ENCODE assay signal across 11 cellular contexts in genomic region chr5:132102101-132102701, GRCh38. TPM values are rescaled to one million over a fixed set of nuclear protein-coding genes. Genes with fewer than 3 reads are reported as not detected.
DNase-seq lines count a peak whose midpoint lies in the region; ATAC-seq and TF ChIP-seq lines count a peak whose summit lies in the region.
"Had no signal": no experiment of that assay in that cellular context is flagged by ENCODE, and none has a peak within 500 bp of the region (broad histone marks: within the 10 kb centered on the region; RNA-seq: fewer than 3 reads in every experiment).

No MANE protein-coding gene starts in this region.

- H3K4me1 Mint-ChIP-seq in T-helper 17 cell, result peaks cover 60% of the 10 kb centered on the region
- peaks cover 63% of the 10 kb centered on the region for H3K4me1 Mint-ChIP-seq in activated naive CD8-positive, alpha-beta T cell treated with anti-CD3 and anti-CD28 coated beads, Interleukin-2, amount 10 ng/mL, durations not matched to agents 7 days and 5 days

- no peaks in the 10 kb centered on the region for H3K27me3 Mint-ChIP-seq in T-helper 17 cell
- H3K27me3 Mint-ChIP-seq in activated naive CD8-positive, alpha-beta T cell treated with anti-CD3 and anti-CD28 coated beads, Interleukin-2, amount 10 ng/mL, durations not matched to agents 7 days and 5 days, result no peaks in the 10 kb centered on the region

- in situ Hi-C loops in IMR-90 (cut with MboI; ENCODE audit: low sequenced_read_pairs), result no loop called here
- in situ Hi-C loops in gastrocnemius medialis (cut with MboI; ENCODE audit: low sequenced_read_pairs in 4 of 4), result no loop called here

- H4K5ac ChIP-seq in IMR-90 (ENCODE audit: low read depth, low read length), result peak overlapping the region; percentile 57; the same call in 1 of the 2 replicates

- TF ChIP-seq POLR2A in IMR-90 (IDR thresholded peaks at IDR 0.05; ENCODE audit: low read depth, low read length) (no peak), adrenal gland (IDR thresholded peaks at IDR 0.05) (no peak), gastrocnemius medialis (IDR thresholded peaks at IDR 0.05) (no peak)

- H3K9me1 ChIP-seq in IMR-90 (ENCODE audit: insufficient read depth, low read length), result peaks cover 35% of the 10 kb centered on the region

- H3K27ac Mint-ChIP-seq in T-helper 17 cell, result peak overlapping the region; percentile 97
- peak overlapping the region; percentile 85 for H3K27ac Mint-ChIP-seq in activated naive CD8-positive, alpha-beta T cell treated with anti-CD3 and anti-CD28 coated beads, Interleukin-2, amount 10 ng/mL, durations not matched to agents 7 days and 5 days

- peaks cover 27% of the 10 kb centered on the region for H3K4me1 ChIP-seq in IMR-90 (ENCODE audit: control insufficient read depth, insufficient read depth, low read length)
- peaks cover 8 to 17% of the 10 kb centered on the region in 2 donors for H3K4me1 ChIP-seq in adrenal gland (replicated peaks in 1 of 2)
- H3K4me1 ChIP-seq in gastrocnemius medialis, result peaks cover 0 to 3% of the 10 kb centered on the region in 2 donors

- H3K36me3 ChIP-seq in IMR-90 (ENCODE audit: control insufficient read depth, insufficient read depth, low read length) (no peaks in the 10 kb centered on the region), adrenal gland (replicated peaks in 1 of 2) (no peaks in the 10 kb centered on the region), gastrocnemius medialis (no peaks in the 10 kb centered on the region)

- no peaks in the 10 kb centered on the region for H3K79me1 ChIP-seq in IMR-90 (ENCODE audit: low read depth in 1 of 2, low read length in 2 of 2)

- WGBS in IMR-90 (ENCODE audit: extremely low coverage in 2 of 2, insufficient read length in 1 of 2), 2 experiments, result 100% methylated on average over 2 of the region's 5 CpGs; no CpG with 5 or more reads in 1 of the 2 experiments
- WGBS in adrenal gland, 4 donors, result 80 to 88% (median 84%) methylated on average over 5 of the region's 5 CpGs

- dilution Hi-C loops in IMR-90 (cut with HindIII; ENCODE audit: low sequenced_read_pairs, unreplicated experiment), result no loop called here

- H2BK120ac ChIP-seq in IMR-90 (ENCODE audit: low read depth, low read length), result peak overlapping the region; percentile 100

- CTCF ChIA-PET in IMR-90 (lab: Yijun Ruan, JAX), result interaction anchor here (1.3 kb wide), 1 partner anchor 10 kb away, joined by 3 read pairs; no protein-coding TSS in a partner anchor

- no peak for ATAC-seq in IMR-90 (ENCODE audit: low read depth)
- ATAC-seq in T-helper 17 cell, result peak; percentile 74
- no peak for ATAC-seq in activated naive CD8-positive, alpha-beta T cell treated with anti-CD3 and anti-CD28 coated beads, Interleukin-2, amount 10 ng/mL, durations not matched to agents 7 days and 5 days (ENCODE audit: low read depth)
- ATAC-seq in gastrocnemius medialis, result no peak
- no peak for ATAC-seq in HG02763 (IDR thresholded peaks at IDR 0.05; ENCODE audit: unreplicated experiment)
- no peak for ATAC-seq in Right ventricle myocardium superior (ENCODE audit: poor library complexity)

- H3K56ac ChIP-seq in IMR-90 (ENCODE audit: extremely low read depth, insufficient read depth, low read length), result no peak overlapping the region

- no peaks in the 10 kb centered on the region for H3K27me3 ChIP-seq in IMR-90 (ENCODE audit: control insufficient read depth, insufficient read depth, low read length)
- H3K27me3 ChIP-seq in adrenal gland, result no peaks in the 10 kb centered on the region
- H3K27me3 ChIP-seq in gastrocnemius medialis, result no peaks in the 10 kb centered on the region

- H3K4me3 ChIP-seq in IMR-90 (ENCODE audit: insufficient read depth, low read depth, low read length) (no peak overlapping the region), adrenal gland (no peak overlapping the region), gastrocnemius medialis (no peak overlapping the region)

- no peak for TF ChIP-seq RAD21 in IMR-90 (IDR thresholded peaks at IDR 0.05; ENCODE audit: low read length)

- intact Hi-C loops in IMR-90 (cut with micrococcal nuclease) (no loop called here), adrenal gland (cut with DNase I) (no loop called here), gastrocnemius medialis (cut with DNase I; ENCODE audit: low total_unique reads) (no loop called here), Right ventricle myocardium superior (cut with DNase I) (no loop called here)

- peak overlapping the region; percentile 74 for H2AFZ ChIP-seq in IMR-90 (replicated peaks; ENCODE audit: low read length, poor library complexity)

- no peak overlapping the region for H3K9ac ChIP-seq in IMR-90 (ENCODE audit: low read depth, low read length)

- peak overlapping the region; percentile 92 for H3K14ac ChIP-seq in IMR-90 (replicated peaks; ENCODE audit: low read depth, low read length)

- peak overlapping the region; percentile 75 for H3K4me3 Mint-ChIP-seq in T-helper 17 cell
- H3K4me3 Mint-ChIP-seq in activated naive CD8-positive, alpha-beta T cell treated with anti-CD3 and anti-CD28 coated beads, Interleukin-2, amount 10 ng/mL, durations not matched to agents 7 days and 5 days, result peak overlapping the region; percentile 25

- H3K9me3 Mint-ChIP-seq in activated naive CD8-positive, alpha-beta T cell treated with anti-CD3 and anti-CD28 coated beads, Interleukin-2, amount 10 ng/mL, durations not matched to agents 7 days and 5 days, result no peaks in the 10 kb centered on the region

- peak overlapping the region; percentile 58 to 79; a peak in 3 of 4 replicates for H4K8ac ChIP-seq in IMR-90 (ENCODE audit: low read depth in 2 of 2, low read length in 2 of 2)

- H3K4me2 ChIP-seq in IMR-90 (ENCODE audit: low read depth, low read length), result no peak overlapping the region

- peak overlapping the region; percentile 78; the same call in 1 of the 2 replicates for H3K23ac ChIP-seq in IMR-90 (ENCODE audit: low read depth, low read length)

- DNase-seq in IMR-90 (no peak), T-helper 17 cell (peak in 1 of 3 donors; percentile 52), adrenal gland (no peak), gastrocnemius medialis (no peak), Right ventricle myocardium superior (no peak)
- DNase-seq in activated naive CD8-positive, alpha-beta T cell treated with anti-CD3 and anti-CD28 coated beads, Interleukin-2, amount 10 ng/mL, durations not matched to agents 7 days and 5 days, result peak; percentile 37
- peak; percentile 58 for DNase-seq in stimulated activated CD4-positive, alpha-beta T cell treated with anti-CD3 and anti-CD28 coated beads, Interleukin-1b, Interleukin-23, amount 100 ng/mL, for 48 hours
- DNase-seq: DMS79, kidney glomerular epithelial cell had no signal

- H4K91ac ChIP-seq in IMR-90 (ENCODE audit: insufficient read depth, low read depth, low read length), result peak overlapping the region; percentile 92

- no peaks in the 10 kb centered on the region for H3K36me3 Mint-ChIP-seq in T-helper 17 cell (ENCODE audit: low read depth)
- H3K36me3 Mint-ChIP-seq in activated naive CD8-positive, alpha-beta T cell treated with anti-CD3 and anti-CD28 coated beads, Interleukin-2, amount 10 ng/mL, durations not matched to agents 7 days and 5 days, result peaks cover 2% of the 10 kb centered on the region

- no peak for TF ChIP-seq CTCF in IMR-90 (conservative IDR thresholded peaks at IDR 0.05; ENCODE audit: low read depth, low read length)
- no peak for TF ChIP-seq CTCF in adrenal gland (IDR thresholded peaks at IDR 0.05)
- TF ChIP-seq CTCF in gastrocnemius medialis (IDR thresholded peaks at IDR 0.05 in 4 of 5, conservative IDR thresholded peaks at IDR 0.05 in 1 of 5), result no peak

- H2AK9ac ChIP-seq in IMR-90 (replicated peaks; ENCODE audit: low read depth, low read length, poor library complexity), result peak overlapping the region; percentile 93

- peak overlapping the region; percentile 71 for H2BK5ac ChIP-seq in IMR-90 (ENCODE audit: low read depth, low read length, poor library complexity, severe bottlenecking)

- H2AK5ac ChIP-seq in IMR-90 (ENCODE audit: low read depth, low read length), result peak overlapping the region; percentile 95; the same call in 1 of the 2 replicates

- no peaks in the 10 kb centered on the region for H4K20me1 ChIP-seq in IMR-90 (ENCODE audit: insufficient read depth, low read length)

- peak overlapping the region; percentile 96; the same call in 2 of the 3 replicates for H2BK15ac ChIP-seq in IMR-90 (ENCODE audit: low read depth, low read length)

- peak overlapping the region; percentile 99 for H3K4ac ChIP-seq in IMR-90 (ENCODE audit: low read depth, low read length)

- no TSS peak for BruUV-seq in IMR-90 (replicated peaks; lab: Mats Ljungman, UMichigan)

- POLR2A ChIA-PET in IMR-90 (lab: Charles Lee; ENCODE audit: unreplicated experiment), result no interaction called here
- POLR2A ChIA-PET in activated naive CD8-positive, alpha-beta T cell treated with anti-CD3 and anti-CD28 coated beads, Interleukin-2, amount 10 ng/mL, durations not matched to agents 7 days and 5 days (lab: Charles Lee), result interaction anchor here (0.5 to 1.2 kb wide), 3 partner anchors 8 to 1946 kb away, joined by 3 to 4 read pairs (median 4); no protein-coding TSS in a partner anchor

- H2BK20ac ChIP-seq in IMR-90 (ENCODE audit: low read depth, low read length), result peak overlapping the region; percentile 98

- H3K27ac ChIP-seq in IMR-90 (ENCODE audit: insufficient read depth, low read length) (no peak overlapping the region), adrenal gland (no peak overlapping the region), gastrocnemius medialis (no peak overlapping the region)

- H3K18ac ChIP-seq in IMR-90 (ENCODE audit: low read depth, low read length), result peak overlapping the region; percentile 43; the same call in 1 of the 2 replicates

- no peaks in the 10 kb centered on the region for H3K9me3 ChIP-seq in IMR-90 (ENCODE audit: control insufficient read depth, insufficient read depth, low read length)
- H3K9me3 ChIP-seq in T-helper 17 cell (ENCODE audit: control insufficient read depth, low read length, poor library complexity, severe bottlenecking), result no peaks in the 10 kb centered on the region
- H3K9me3 ChIP-seq in adrenal gland (replicated peaks in 1 of 3), result no peaks in the 10 kb centered on the region
- no peaks in the 10 kb centered on the region for H3K9me3 ChIP-seq in gastrocnemius medialis

RNA-seq across cellular contexts. Expression of gene CSF2, which starts 28.6 kb away (rescaled TPM):
- total RNA-seq in IMR-90 (2012; rRNA removed), result not detected in 2 replicates
- 0.26 and 0.31 TPM in 2 replicates for polyA plus RNA-seq in IMR-90 (2012; rRNA removed)
- 0.31 and 1.2 TPM in 2 replicates for polyA plus RNA-seq in IMR-90 (2012; cell fraction: cytosol; rRNA removed)
- polyA plus RNA-seq in IMR-90 (2012; cell fraction: nucleus; rRNA removed; ENCODE audit: low replicate concordance), result 0.70 and 0.79 TPM in 2 replicates
- not detected for total RNA-seq in T-helper 17 cell
- total RNA-seq in activated naive CD8-positive, alpha-beta T cell treated with anti-CD3 and anti-CD28 coated beads, Interleukin-2, amount 10 ng/mL, durations not matched to agents 7 days and 5 days, result 1 to 10 TPM; 1.1 to 1.4 TPM
- total RNA-seq in adrenal gland, result under 1 TPM in 1 of 8 donors, not detected in 7; 0.31 TPM
- polyA plus RNA-seq in adrenal gland, result not detected
- total RNA-seq in gastrocnemius medialis, result not detected
- total RNA-seq in Right ventricle myocardium superior, result not detected

RNA-seq across cellular contexts. Expression of gene IL3, which starts 41.7 kb away (rescaled TPM):
- not detected in 2 replicates for total RNA-seq in IMR-90 (2012; rRNA removed)
- not detected in 2 replicates for polyA plus RNA-seq in IMR-90 (2012; rRNA removed)
- not detected in 2 replicates for polyA plus RNA-seq in IMR-90 (2012; cell fraction: cytosol; rRNA removed)
- not detected in 2 replicates for polyA plus RNA-seq in IMR-90 (2012; cell fraction: nucleus; rRNA removed; ENCODE audit: low replicate concordance)
- not detected for total RNA-seq in T-helper 17 cell
- total RNA-seq in activated naive CD8-positive, alpha-beta T cell treated with anti-CD3 and anti-CD28 coated beads, Interleukin-2, amount 10 ng/mL, durations not matched to agents 7 days and 5 days, result not detected
- not detected for total RNA-seq in adrenal gland
- polyA plus RNA-seq in adrenal gland, result not detected
- not detected for total RNA-seq in gastrocnemius medialis
- not detected for total RNA-seq in Right ventricle myocardium superior
- polyA plus RNA-seq: esophagus had no signal

Comparison
In these comparisons a context has a peak if more than half of its experiments do, and no peak if none do; other contexts are left out.
1. DNase-seq: peak in activated naive CD8-positive, alpha-beta T cell treated with anti-CD3 and anti-CD28 coated beads, Interleukin-2, amount 10 ng/mL, durations not matched to agents 7 days and 5 days (single experiment) and stimulated activated CD4-positive, alpha-beta T cell treated with anti-CD3 and anti-CD28 coated beads, Interleukin-1b, Interleukin-23, amount 100 ng/mL, for 48 hours (single experiment); none in IMR-90 (single experiment), adrenal gland (0 of 7), gastrocnemius medialis (0 of 2) and Right ventricle myocardium superior (single experiment).